ENCODE assay signal across 31 cellular contexts in the genomic region with DNA sequence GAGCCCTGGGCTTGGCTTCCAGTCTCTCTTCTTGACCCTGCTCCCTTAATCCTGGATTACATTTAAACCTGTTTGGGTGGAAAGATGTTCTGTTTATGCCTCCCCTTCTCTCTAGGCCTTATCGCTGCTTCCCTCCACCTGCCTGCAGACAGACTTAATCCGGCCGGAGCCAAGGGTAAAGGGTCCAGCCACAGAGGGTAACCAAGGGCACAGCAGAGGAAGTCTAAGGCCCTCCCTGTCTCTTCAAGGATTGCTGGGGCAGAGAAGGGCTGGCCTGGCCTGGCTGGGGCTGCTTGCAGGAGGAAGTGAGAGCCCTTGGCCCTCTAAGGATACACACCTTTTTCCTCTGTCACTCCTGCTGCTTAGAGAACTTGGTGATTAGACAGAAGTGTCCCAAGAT. TPM values are rescaled to one million over a fixed set of nuclear protein-coding genes. Genes with fewer than 3 reads are reported as not detected.
"Had no signal": no experiment of that assay in that cellular context is flagged by ENCODE, and none has a peak within 500 bp of the region (broad histone marks: within the 10 kb centered on the region; RNA-seq: fewer than 3 reads in every experiment).

No MANE protein-coding gene starts in this region.

- H3K9me3 ChIP-seq: lower lobe of right lung, thoracic aorta, uterus had no signal

- H3K4me3 Mint-ChIP-seq: activated CD4-positive, alpha-beta memory T cell treated with anti-CD3 and anti-CD28 coated beads for 36 hours; activated CD4-positive, alpha-beta T cell treated with anti-CD3 and anti-CD28 coated beads, Interleukin-2, amount 10 ng/mL, durations not matched to agents 24 days and 14 days; activated naive CD4-positive, alpha-beta T cell treated with anti-CD3 and anti-CD28 coated beads, Interleukin-2, amount 10 ng/mL, durations not matched to agents 7 days and 5 days; activated T-helper 1 cell treated with anti-CD3 and anti-CD28 coated beads, Interleukin-12 subunit alpha, Interleukin-12 subunit beta, Interleukin-2, Interleukin-4 antibody, amounts not matched to agents 30 ng/mL and 10 ng/mL and 1 ng/mL, durations not matched to agents 14 hours and 24 hours and 36 hours; central memory CD8-positive, alpha-beta T cell; natural killer cell; stimulated activated effector memory CD8-positive, alpha-beta T cell treated with anti-CD3 and anti-CD28 coated beads, Interleukin-12 subunit alpha, Interleukin-12 subunit beta, amount 100 ng/mL, for 72 hours; stimulated activated naive CD8-positive, alpha-beta T cell treated with anti-CD3 and anti-CD28 coated beads, Interleukin-15, Interleukin-2, amounts not matched to agents 100 ng/mL and 50 ng/mL, for 24 hours had no signal

- H3K27me3 ChIP-seq: uterus had no signal

- H3K27ac ChIP-seq: lower lobe of right lung, skin epidermis, thoracic aorta, uterus, VCaP had no signal

- H3K36me3 ChIP-seq: lower lobe of right lung, thoracic aorta, uterus had no signal

- H3K9me3 Mint-ChIP-seq: activated CD4-positive, alpha-beta memory T cell treated with anti-CD3 and anti-CD28 coated beads for 36 hours; activated CD4-positive, alpha-beta T cell treated with anti-CD3 and anti-CD28 coated beads, Interleukin-2, amount 10 ng/mL, durations not matched to agents 24 days and 14 days; activated naive CD4-positive, alpha-beta T cell treated with anti-CD3 and anti-CD28 coated beads, Interleukin-2, amount 10 ng/mL, durations not matched to agents 7 days and 5 days; activated T-helper 1 cell treated with anti-CD3 and anti-CD28 coated beads, Interleukin-12 subunit alpha, Interleukin-12 subunit beta, Interleukin-2, Interleukin-4 antibody, amounts not matched to agents 30 ng/mL and 10 ng/mL and 1 ng/mL, durations not matched to agents 14 hours and 24 hours and 36 hours; central memory CD8-positive, alpha-beta T cell; natural killer cell; stimulated activated effector memory CD8-positive, alpha-beta T cell treated with anti-CD3 and anti-CD28 coated beads, Interleukin-12 subunit alpha, Interleukin-12 subunit beta, amount 100 ng/mL, for 72 hours; stimulated activated naive CD8-positive, alpha-beta T cell treated with anti-CD3 and anti-CD28 coated beads, Interleukin-15, Interleukin-2, amounts not matched to agents 100 ng/mL and 50 ng/mL, for 24 hours; type B pancreatic cell had no signal

- H3K27me3 Mint-ChIP-seq: central memory CD8-positive, alpha-beta T cell had no signal

- H3K4me3 ChIP-seq: lower lobe of right lung, skin epidermis, thoracic aorta, uterus had no signal

- H3K27ac Mint-ChIP-seq: activated CD4-positive, alpha-beta memory T cell treated with anti-CD3 and anti-CD28 coated beads for 36 hours; activated CD4-positive, alpha-beta T cell treated with anti-CD3 and anti-CD28 coated beads, Interleukin-2, amount 10 ng/mL, durations not matched to agents 24 days and 14 days; activated naive CD4-positive, alpha-beta T cell treated with anti-CD3 and anti-CD28 coated beads, Interleukin-2, amount 10 ng/mL, durations not matched to agents 7 days and 5 days; activated T-helper 1 cell treated with anti-CD3 and anti-CD28 coated beads, Interleukin-12 subunit alpha, Interleukin-12 subunit beta, Interleukin-2, Interleukin-4 antibody, amounts not matched to agents 30 ng/mL and 10 ng/mL and 1 ng/mL, durations not matched to agents 14 hours and 24 hours and 36 hours; natural killer cell; stimulated activated effector memory CD8-positive, alpha-beta T cell treated with anti-CD3 and anti-CD28 coated beads, Interleukin-12 subunit alpha, Interleukin-12 subunit beta, amount 100 ng/mL, for 72 hours; stimulated activated naive CD8-positive, alpha-beta T cell treated with anti-CD3 and anti-CD28 coated beads, Interleukin-15, Interleukin-2, amounts not matched to agents 100 ng/mL and 50 ng/mL, for 24 hours; type B pancreatic cell had no signal

- ATAC-seq: left lobe of liver; lower lobe of right lung; natural killer cell; sciatic nerve; stimulated activated effector memory CD8-positive, alpha-beta T cell treated with anti-CD3 and anti-CD28 coated beads, Interleukin-12 subunit alpha, Interleukin-12 subunit beta, amount 100 ng/mL, for 72 hours had no signal

- H3K36me3 Mint-ChIP-seq: activated CD4-positive, alpha-beta memory T cell treated with anti-CD3 and anti-CD28 coated beads for 36 hours; activated naive CD4-positive, alpha-beta T cell treated with anti-CD3 and anti-CD28 coated beads, Interleukin-2, amount 10 ng/mL, durations not matched to agents 7 days and 5 days; natural killer cell; type B pancreatic cell had no signal

- DNase-seq: activated CD4-positive, alpha-beta memory T cell treated with anti-CD3 and anti-CD28 coated beads for 36 hours; activated CD4-positive, alpha-beta T cell treated with anti-CD3 and anti-CD28 coated beads, Interleukin-2, amount 10 ng/mL, durations not matched to agents 24 days and 14 days; activated CD4-positive, CD25-positive, alpha-beta regulatory T cell treated with anti-CD3 and anti-CD28 coated beads, Interleukin-2, amount 50 U/mL, for 72 hours; activated CD8-positive, alpha-beta memory T cell treated with anti-CD3 and anti-CD28 coated beads, Interleukin-2, amount 50 U/mL, for 4 hours; activated effector memory CD4-positive, alpha-beta T cell treated with anti-CD3 and anti-CD28 coated beads, Interleukin-2, amount 50 U/mL, for 16 hours; activated naive CD4-positive, alpha-beta T cell treated with anti-CD3 and anti-CD28 coated beads, Interleukin-2, amount 10 ng/mL, durations not matched to agents 7 days and 5 days; activated T-cell treated with anti-CD3 and anti-CD28 coated beads, Interleukin-2, amount 50 U/mL, for 1 hour; amygdala; effector memory CD4-positive, alpha-beta T cell; head of caudate nucleus; lower lobe of right lung; mesenchymal stem cell; natural killer cell; stimulated activated CD4-positive, alpha-beta T cell treated with anti-CD3 and anti-CD28 coated beads, Interleukin-4, amount 100 ng/mL, for 24 hours; uterus had no signal

RNA-seq across cellular contexts. Expression of gene GAL3ST3, which starts 2.1 kb away (rescaled TPM):
- total RNA-seq: activated CD4-positive, alpha-beta memory T cell treated with anti-CD3 and anti-CD28 coated beads for 36 hours; activated CD4-positive, alpha-beta T cell treated with anti-CD3 and anti-CD28 coated beads, Interleukin-2, amount 10 ng/mL, durations not matched to agents 24 days and 14 days; bronchial epithelial cell; left lobe of liver; lower lobe of right lung; natural killer cell; osteoblast; sciatic nerve; T-helper 1 cell treated with Interleukin-12 subunit alpha and Interleukin-12 subunit beta and Interleukin-4 antibody, amounts not matched to agents 30 ng/mL and 1 ng/mL, for 36 hours had no signal

RNA-seq across cellular contexts. Expression of gene CATSPER1, which starts 20.6 kb away (rescaled TPM):
- total RNA-seq: activated CD4-positive, alpha-beta memory T cell treated with anti-CD3 and anti-CD28 coated beads for 36 hours; activated CD8-positive, alpha-beta memory T cell treated with anti-CD3 and anti-CD28 coated beads for 36 hours; dermis microvascular lymphatic vessel endothelial cell; left lobe of liver; osteoblast; sciatic nerve; T-helper 1 cell treated with Interleukin-12 subunit alpha and Interleukin-12 subunit beta and Interleukin-4 antibody, amounts not matched to agents 30 ng/mL and 1 ng/mL, for 36 hours; thoracic aorta had no signal

RNA-seq across cellular contexts. Expression of gene CST6, which starts 35.1 kb away (rescaled TPM):
- total RNA-seq: activated CD4-positive, alpha-beta memory T cell treated with anti-CD3 and anti-CD28 coated beads for 36 hours; activated CD8-positive, alpha-beta memory T cell treated with anti-CD3 and anti-CD28 coated beads for 36 hours; left lobe of liver; natural killer cell; subcutaneous adipose tissue had no signal
